ENCODE assay signal across 7 cellular contexts in genomic region chr6:43075791-43076092, GRCh38. TPM values are rescaled to one million over a fixed set of nuclear protein-coding genes. Genes with fewer than 3 reads are reported as not detected.
A peak's percentile ranks its signal among the peaks of the same experiment; 100 is the strongest.
DNase-seq lines count a peak whose midpoint lies in the region; ATAC-seq and TF ChIP-seq lines count a peak whose summit lies in the region.
"Had no signal": no experiment of that assay in that cellular context is flagged by ENCODE, and none has a peak within 500 bp of the region (broad histone marks: within the 10 kb centered on the region; RNA-seq: fewer than 3 reads in every experiment).

No MANE protein-coding gene starts in this region.

- H3K27me3 Mint-ChIP-seq in GM23338 (ENCODE audit: insufficient read depth, low read depth, poor library complexity) (peaks cover 16% of the 10 kb centered on the region), neural crest cell (ENCODE audit: low read depth) (no peaks in the 10 kb centered on the region)
- peaks cover 18% of the 10 kb centered on the region for H3K27me3 Mint-ChIP-seq in activated naive CD8-positive, alpha-beta T cell treated with anti-CD3 and anti-CD28 coated beads for 36 hours

- H3K4me1 Mint-ChIP-seq in GM23338 (peaks cover 48% of the 10 kb centered on the region), neural crest cell (peaks cover 26% of the 10 kb centered on the region)
- H3K4me1 Mint-ChIP-seq in activated naive CD8-positive, alpha-beta T cell treated with anti-CD3 and anti-CD28 coated beads for 36 hours = peaks cover 3% of the 10 kb centered on the region

- H4K20me1 ChIP-seq in GM23338 (replicated peaks; ENCODE audit: insufficient read depth) = peaks cover 25% of the 10 kb centered on the region

- no peaks in the 10 kb centered on the region for H3K9me2 ChIP-seq in GM23338 (ENCODE audit: insufficient read depth)

- peaks cover 34% of the 10 kb centered on the region for H3K4me1 ChIP-seq in GM23338 (ENCODE audit: insufficient read depth)

- peak overlapping the region; percentile 82 for H3K4me3 Mint-ChIP-seq in GM23338
- peak overlapping the region; percentile 50 for H3K4me3 Mint-ChIP-seq in activated naive CD8-positive, alpha-beta T cell treated with anti-CD3 and anti-CD28 coated beads for 36 hours
- H3K4me3 Mint-ChIP-seq in neural crest cell = peak overlapping the region; percentile 77

- H3K27me3 ChIP-seq in GM23338 (ENCODE audit: insufficient read depth) = no peaks in the 10 kb centered on the region

- no peak for TF ChIP-seq CTCF in GM23338 (conservative IDR thresholded peaks at IDR 0.05; ENCODE audit: low read depth in 2 of 2)
- TF ChIP-seq CTCF in neural crest cell (conservative IDR thresholded peaks at IDR 0.05) = no peak

- H3K27ac Mint-ChIP-seq in GM23338 (peak overlapping the region; percentile 90), neural crest cell (ENCODE audit: unreplicated experiment) (no peak overlapping the region)
- H3K27ac Mint-ChIP-seq in activated naive CD8-positive, alpha-beta T cell treated with anti-CD3 and anti-CD28 coated beads for 36 hours = no peak overlapping the region

- H2AFZ ChIP-seq in GM23338 = peak overlapping the region; percentile 94; the same call in 1 of the 2 replicates

- DNase-seq in GM23338 (ENCODE audit: low spot score) = no peak
- DNase-seq in activated naive CD8-positive, alpha-beta T cell treated with anti-CD3 and anti-CD28 coated beads for 36 hours = no peak
- DNase-seq in neural crest cell (ENCODE audit: low read depth, low spot score) = no peak
- DNase-seq in 8988T = no peak
- DNase-seq in stimulated activated CD4-positive, alpha-beta T cell treated with anti-CD3 and anti-CD28 coated beads, Interleukin-4, amount 100 ng/mL, for 4 hours = no peak
- DNase-seq: cerebellar nuclear complex had no signal

- 0 out of 2 replicates have a peak, but pooled peaks cover 3% of the 10 kb centered on the region for H3F3A ChIP-seq in GM23338 (replicated peaks; ENCODE audit: low read depth)

- peak overlapping the region; percentile 81 for H3K27ac ChIP-seq in GM23338 (ENCODE audit: low read depth)

- ATAC-seq in GM23338 = no peak
- ATAC-seq in HG02885 (IDR thresholded peaks at IDR 0.05; ENCODE audit: poor library complexity, unreplicated experiment) = no peak

- H3K9me3 Mint-ChIP-seq in GM23338 (no peaks in the 10 kb centered on the region; the same call in 2 of the 3 replicates), neural crest cell (no peaks in the 10 kb centered on the region)
- no peaks in the 10 kb centered on the region for H3K9me3 Mint-ChIP-seq in activated naive CD8-positive, alpha-beta T cell treated with anti-CD3 and anti-CD28 coated beads for 36 hours

- H3K36me3 Mint-ChIP-seq in GM23338 (ENCODE audit: low read depth) = peaks cover 9% of the 10 kb centered on the region
- H3K36me3 Mint-ChIP-seq in activated naive CD8-positive, alpha-beta T cell treated with anti-CD3 and anti-CD28 coated beads for 36 hours = no peaks in the 10 kb centered on the region
- no peaks in the 10 kb centered on the region for H3K36me3 Mint-ChIP-seq in neural crest cell (ENCODE audit: low read depth)

- H3K4me3 ChIP-seq in GM23338 = peak overlapping the region; percentile 98

- H3K4me2 ChIP-seq in GM23338 = peak overlapping the region; percentile 95

- peaks cover 44% of the 10 kb centered on the region for H3K79me2 ChIP-seq in GM23338 (replicated peaks; ENCODE audit: insufficient read depth)

- H3K36me3 ChIP-seq in GM23338 (ENCODE audit: insufficient read depth) = no peaks in the 10 kb centered on the region; the same call in 1 of the 2 replicates

TF ChIP-seq in GM23338, 12 proteins besides CTCF, POLR2A, EP300 and RAD21:
- no peak for TF ChIP-seq ZNF331 (CRISPR knock-in tag; IDR thresholded peaks at IDR 0.05; ENCODE audit: low read depth)
- TF ChIP-seq EZH2 (IDR thresholded peaks at IDR 0.05; ENCODE audit: low read depth, unreplicated experiment) = no peak
- no peak for TF ChIP-seq CREB1 (CRISPR knock-in tag; IDR thresholded peaks at IDR 0.05; ENCODE audit: low read depth)
- no peak for TF ChIP-seq STAT1 (IDR thresholded peaks at IDR 0.05; ENCODE audit: unreplicated experiment)
- TF ChIP-seq ETS1 (IDR thresholded peaks at IDR 0.05) = no peak
- no peak for TF ChIP-seq ZNF114 (CRISPR knock-in tag; IDR thresholded peaks at IDR 0.05)
TF ChIP-seq in GM23338: peak in this region for 0.

RNA-seq across cellular contexts. Expression of gene PTK7, which starts 0.4 kb away (rescaled TPM):
- 121 and 147 TPM in 2 replicates for total RNA-seq in GM23338 (2014; rRNA removed; shearing (Covaris generic))
- polyA plus RNA-seq in GM23338 (2016; fragmentation: Nextera tagmentation; extraction: Ambion mirVana) = 46.1 and 52.2 TPM in 2 replicates
- 1 to 10 TPM; 3.3 to 3.9 TPM for total RNA-seq in activated naive CD8-positive, alpha-beta T cell treated with anti-CD3 and anti-CD28 coated beads for 36 hours
- 101 and 106 TPM in 2 replicates for total RNA-seq in neural crest cell

RNA-seq across cellular contexts. Expression of gene KLC4, which starts 16.3 kb away (rescaled TPM):
- 17.4 and 22.4 TPM in 2 replicates for total RNA-seq in GM23338 (2014; rRNA removed; shearing (Covaris generic))
- polyA plus RNA-seq in GM23338 (2016; fragmentation: Nextera tagmentation; extraction: Ambion mirVana) = 14.9 and 16.6 TPM in 2 replicates
- 1 to 10 TPM; 9.5 to 10.0 TPM for total RNA-seq in activated naive CD8-positive, alpha-beta T cell treated with anti-CD3 and anti-CD28 coated beads for 36 hours
- 16.7 and 20.3 TPM in 2 replicates for total RNA-seq in neural crest cell

RNA-seq across cellular contexts. Expression of gene MRPL2, which starts 16.5 kb away (rescaled TPM):
- 32.3 and 40.4 TPM in 2 replicates for total RNA-seq in GM23338 (2014; rRNA removed; shearing (Covaris generic))
- 127 and 128 TPM in 2 replicates for polyA plus RNA-seq in GM23338 (2016; fragmentation: Nextera tagmentation; extraction: Ambion mirVana)
- 100 to 1,000 TPM; 112 to 113 TPM for total RNA-seq in activated naive CD8-positive, alpha-beta T cell treated with anti-CD3 and anti-CD28 coated beads for 36 hours
- 45.7 and 56.8 TPM in 2 replicates for total RNA-seq in neural crest cell

RNA-seq across cellular contexts. Expression of gene CUL7, which starts 22.1 kb away (rescaled TPM):
- 9.7 and 13.2 TPM in 2 replicates for total RNA-seq in GM23338 (2014; rRNA removed; shearing (Covaris generic))
- polyA plus RNA-seq in GM23338 (2016; fragmentation: Nextera tagmentation; extraction: Ambion mirVana) = 2.8 and 3.4 TPM in 2 replicates
- total RNA-seq in activated naive CD8-positive, alpha-beta T cell treated with anti-CD3 and anti-CD28 coated beads for 36 hours = 10 to 100 TPM in 1 of 2 experiments, 1 to 10 TPM in 1; 9.3 to 10.2 TPM
- 40.6 and 42.9 TPM in 2 replicates for total RNA-seq in neural crest cell

RNA-seq across cellular contexts. Expression of gene RRP36, which starts 54.3 kb away (rescaled TPM):
- total RNA-seq in GM23338 (2014; rRNA removed; shearing (Covaris generic)) = 98.6 and 106 TPM in 2 replicates
- polyA plus RNA-seq in GM23338 (2016; fragmentation: Nextera tagmentation; extraction: Ambion mirVana) = 63.8 and 64.7 TPM in 2 replicates
- 10 to 100 TPM; 87.6 to 93.0 TPM for total RNA-seq in activated naive CD8-positive, alpha-beta T cell treated with anti-CD3 and anti-CD28 coated beads for 36 hours
- total RNA-seq in neural crest cell = 89.1 and 93.4 TPM in 2 replicates

Comparison
In these comparisons a context has a peak if more than half of its experiments do, and no peak if none do; other contexts are left out.
1. RNA of gene PTK7, which starts 0.4 kb away (total RNA-seq): 121 to 147 TPM in GM23338 and 101 to 106 TPM in neural crest cell; 3.3 to 3.9 TPM in activated naive CD8-positive, alpha-beta T cell treated with anti-CD3 and anti-CD28 coated beads for 36 hours; every median in the first group is over 10 times any median in the second.
2. Peak in every context shown above with its lines, with median percentiles within 50 percentile points of each other: H3K4me3 Mint-ChIP-seq.